Comparison of ENCODE assay signal across 10 cellular contexts in the genomic region with DNA sequence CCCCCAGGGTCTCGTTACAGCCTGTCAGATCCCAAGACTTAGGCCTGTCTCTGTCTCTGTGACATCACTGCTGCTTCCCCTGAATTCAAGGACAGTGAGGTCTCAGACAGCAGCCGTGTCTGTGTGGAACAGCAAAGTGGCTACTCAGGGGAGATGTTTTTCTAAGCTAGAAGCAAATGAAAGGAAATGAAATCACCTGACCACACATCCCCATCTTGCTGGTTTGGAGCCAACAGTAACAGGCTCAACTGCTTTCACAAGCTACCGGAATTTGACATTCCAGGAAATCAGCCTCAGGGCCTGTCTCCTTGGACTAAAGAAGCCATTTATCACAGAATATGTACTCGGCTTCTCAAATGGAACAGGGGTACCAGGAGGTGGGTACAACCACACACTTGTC.
DNase-seq lines count a peak whose midpoint lies in the region; ATAC-seq and TF ChIP-seq lines count a peak whose summit lies in the region.
"Had no signal": no experiment of that assay in that cellular context is flagged by ENCODE, and none has a peak within 500 bp of the region (broad histone marks: within the 10 kb centered on the region; RNA-seq: fewer than 3 reads in every experiment).

No MANE protein-coding gene starts in this region.

- H3K27me3 ChIP-seq in RWPE2 (ENCODE audit: insufficient read depth, poor library complexity, severe bottlenecking), result no peaks in the 10 kb centered on the region
- H3K27me3 ChIP-seq: cardiac muscle cell had no signal

- ATAC-seq in RWPE2 (ENCODE audit: low read depth) (peak; percentile 91), GM21360 (IDR thresholded peaks at IDR 0.05; ENCODE audit: unreplicated experiment) (no peak), HG02885 (IDR thresholded peaks at IDR 0.05; ENCODE audit: poor library complexity, unreplicated experiment) (no peak)

- H3K4me1 ChIP-seq in RWPE2 (ENCODE audit: insufficient read depth, poor library complexity, severe bottlenecking), result peaks cover 12% of the 10 kb centered on the region

- peaks cover 36% of the 10 kb centered on the region for H3K36me3 ChIP-seq in RWPE2 (ENCODE audit: low read depth)

- DNase-seq in ELF-1 (ENCODE audit: low read depth, low spot score) (peak; percentile 86), RWPE2 (ENCODE audit: low spot score) (peak; percentile 78), fibroblast of villous mesenchyme (ENCODE audit: low read depth) (peak; percentile 87), putamen (ENCODE audit: low spot score) (peak; percentile 20), NCI-H774 (lab: John Stamatoyannopoulos, UW) (no peak), NCI-H1417 treated with DMSO at 0.1 percent for 48 hours (lab: John Stamatoyannopoulos, UW) (no peak)
- DNase-seq: NCI-H510A had no signal

- H3K27ac ChIP-seq in RWPE2 (ENCODE audit: poor library complexity, severe bottlenecking), result peak overlapping the region; percentile 69
- H3K27ac ChIP-seq: cardiac muscle cell had no signal

- H3K4me3 ChIP-seq in RWPE2 (ENCODE audit: severe bottlenecking) (no peak overlapping the region), fibroblast of villous mesenchyme (ENCODE audit: low read depth, low read length) (no peak overlapping the region)
- H3K4me3 ChIP-seq: cardiac muscle cell had no signal

- H3K9me3 ChIP-seq in RWPE2 (ENCODE audit: severe bottlenecking), result no peaks in the 10 kb centered on the region

- TF ChIP-seq CTCF in RWPE2 (IDR thresholded peaks at IDR 0.05; ENCODE audit: poor library complexity, severe bottlenecking), result no peak
- TF ChIP-seq CTCF in fibroblast of villous mesenchyme (IDR thresholded peaks at IDR 0.05; ENCODE audit: insufficient read depth, low read depth, low read length), result no peak

Comparison
In these comparisons a context has a peak if more than half of its experiments do, and no peak if none do; other contexts are left out.
1. DNase-seq: peak in ELF-1 (single experiment), RWPE2 (single experiment), fibroblast of villous mesenchyme (single experiment) and putamen (single experiment); none in NCI-H774 (single experiment) and NCI-H1417 treated with DMSO at 0.1 percent for 48 hours (single experiment).